Comparison of ENCODE assay signal across 9 cellular contexts in the genomic region with DNA sequence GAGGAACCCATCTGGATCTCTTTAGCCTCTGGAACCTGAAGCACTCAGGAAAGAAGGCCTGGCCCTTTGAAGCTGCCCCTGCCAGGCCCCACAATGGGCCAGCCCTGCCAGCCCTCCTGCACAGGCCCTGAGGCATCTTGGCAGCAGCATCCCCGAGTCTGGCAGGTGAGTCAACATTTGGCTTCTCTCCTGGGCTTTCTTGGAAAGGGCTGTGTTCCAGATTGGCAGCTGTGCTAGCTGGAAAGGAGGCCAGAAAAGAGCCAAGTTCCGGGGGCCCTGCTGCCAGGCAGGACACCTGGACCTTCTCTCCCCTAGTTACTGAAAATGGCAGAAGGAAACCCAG.
DNase-seq lines count a peak whose midpoint lies in the region; ATAC-seq and TF ChIP-seq lines count a peak whose summit lies in the region.
"Had no signal": no experiment of that assay in that cellular context is flagged by ENCODE, and none has a peak within 500 bp of the region (broad histone marks: within the 10 kb centered on the region; RNA-seq: fewer than 3 reads in every experiment).

No MANE protein-coding gene starts in this region.

- H3K4me1 ChIP-seq in upper lobe of right lung, result no peaks in the 10 kb centered on the region

- no peak for TF ChIP-seq CTCF in VCaP (conservative IDR thresholded peaks at IDR 0.05)
- TF ChIP-seq CTCF in upper lobe of right lung (IDR thresholded peaks at IDR 0.05), result no peak

- H3K27ac ChIP-seq in VCaP, result peak overlapping the region; percentile 78
- H3K27ac ChIP-seq in upper lobe of right lung, result no peak overlapping the region

- H3K27me3 ChIP-seq in upper lobe of right lung, result no peaks in the 10 kb centered on the region

- no peaks in the 10 kb centered on the region for H3K9me3 Mint-ChIP-seq in activated CD4-positive, alpha-beta memory T cell treated with anti-CD3 and anti-CD28 coated beads for 36 hours
- H3K9me3 Mint-ChIP-seq: activated B cell treated with CpG ODN at 0.5 μM for 24 hours had no signal

- CTCF ChIA-PET in activated CD4-positive, alpha-beta memory T cell treated with anti-CD3 and anti-CD28 coated beads for 36 hours (lab: Charles Lee), result no interaction called here

- H3K27me3 Mint-ChIP-seq in activated CD4-positive, alpha-beta memory T cell treated with anti-CD3 and anti-CD28 coated beads for 36 hours, result peaks cover 2% of the 10 kb centered on the region

- no peak overlapping the region for H3K4me3 Mint-ChIP-seq in activated CD4-positive, alpha-beta memory T cell treated with anti-CD3 and anti-CD28 coated beads for 36 hours
- H3K4me3 Mint-ChIP-seq: activated B cell treated with CpG ODN at 0.5 μM for 24 hours had no signal

- H3K36me3 Mint-ChIP-seq in activated CD4-positive, alpha-beta memory T cell treated with anti-CD3 and anti-CD28 coated beads for 36 hours, result no peaks in the 10 kb centered on the region

- ATAC-seq in left ventricle myocardium superior, result peak; percentile 98
- ATAC-seq in upper lobe of right lung, result peak; percentile 89
- no peak for ATAC-seq in GM21576 (IDR thresholded peaks at IDR 0.05; ENCODE audit: unreplicated experiment)

- no peak overlapping the region for H3K4me3 ChIP-seq in upper lobe of right lung

- no peaks in the 10 kb centered on the region for H3K36me3 ChIP-seq in upper lobe of right lung

- DNase-seq in DMS53 (lab: John Stamatoyannopoulos, UW) (peak; percentile 13), DMS53 treated with DMSO at 0.1 percent for 48 hours (lab: John Stamatoyannopoulos, UW; ENCODE audit: unreplicated experiment) (no peak), left ventricle myocardium superior (peak; percentile 88), upper lobe of right lung (peak; percentile 79), RPMI8226 (no peak)
- no peak for DNase-seq in activated CD4-positive, alpha-beta memory T cell treated with anti-CD3 and anti-CD28 coated beads for 36 hours
- DNase-seq: activated B cell treated with CpG ODN at 0.5 μM for 24 hours had no signal

- H3K9me3 ChIP-seq in upper lobe of right lung, result no peaks in the 10 kb centered on the region

- POLR2A ChIA-PET in activated CD4-positive, alpha-beta memory T cell treated with anti-CD3 and anti-CD28 coated beads for 36 hours (lab: Charles Lee), result no interaction called here

- intact Hi-C loops in left ventricle myocardium superior (cut with micrococcal nuclease), result loop anchor here (10.0 kb wide), 1 partner anchor 154 kb away; no protein-coding TSS in a partner anchor
- intact Hi-C loops in upper lobe of right lung (cut with DNase I), result no loop called here
- intact Hi-C loops in activated CD4-positive, alpha-beta memory T cell treated with anti-CD3 and anti-CD28 coated beads for 36 hours (cut with micrococcal nuclease), result no loop called here

- H3K27ac Mint-ChIP-seq in activated CD4-positive, alpha-beta memory T cell treated with anti-CD3 and anti-CD28 coated beads for 36 hours, result no peak overlapping the region
- H3K27ac Mint-ChIP-seq: activated B cell treated with CpG ODN at 0.5 μM for 24 hours had no signal

- H3K4me1 Mint-ChIP-seq in activated CD4-positive, alpha-beta memory T cell treated with anti-CD3 and anti-CD28 coated beads for 36 hours (ENCODE audit: low read depth), result peaks cover 13% of the 10 kb centered on the region
- H3K4me1 Mint-ChIP-seq: activated B cell treated with CpG ODN at 0.5 μM for 24 hours had no signal

Comparison
In these comparisons a context has a peak if more than half of its experiments do, and no peak if none do; other contexts are left out.
1. DNase-seq: peak in DMS53 (single experiment), left ventricle myocardium superior (single experiment) and upper lobe of right lung (single experiment); none in DMS53 treated with DMSO at 0.1 percent for 48 hours (single experiment), activated CD4-positive, alpha-beta memory T cell treated with anti-CD3 and anti-CD28 coated beads for 36 hours (single experiment) and RPMI8226 (single experiment).